Comparison of ENCODE assay signal across 19 cellular contexts in genomic region chr2:130910931-130911330, GRCh38.
"Had no signal": no experiment of that assay in that cellular context is flagged by ENCODE, and none has a peak within 500 bp of the region (broad histone marks: within the 10 kb centered on the region; RNA-seq: fewer than 3 reads in every experiment).

No MANE protein-coding gene starts in this region.

- H3K4me3 Mint-ChIP-seq: natural killer cell treated with Interleukin-12 subunit alpha and Interleukin-12 subunit beta and Interleukin-15 and Interleukin-18, amount 100 ng/mL, for 72 hours had no signal

- H3K27me3 ChIP-seq: thyroid gland, uterus had no signal

- H3K4me1 ChIP-seq: colonic mucosa, gastrocnemius medialis, heart right ventricle, left ventricle myocardium inferior, lower lobe of right lung, sigmoid colon, upper lobe of left lung, uterus had no signal

- H3K4me2 ChIP-seq: smooth muscle cell had no signal

- DNase-seq: colonic mucosa; dermis blood vessel endothelial cell; erythroblast; gastrocnemius medialis; heart right ventricle; hypothalamus; left cardiac atrium; left ventricle myocardium inferior; lower lobe of right lung; mesenchymal stem cell; midbrain; sigmoid colon; stimulated activated CD4-positive, alpha-beta T cell treated with anti-CD3 and anti-CD28 coated beads, Interleukin-2, amount 100 ng/mL, for 48 hours; stimulated activated naive CD4-positive, alpha-beta T cell treated with Interleukin-2 at 50 U/mL for 16 hours; uterus had no signal

- H3K36me3 Mint-ChIP-seq: natural killer cell treated with Interleukin-12 subunit alpha and Interleukin-12 subunit beta and Interleukin-15 and Interleukin-18, amount 100 ng/mL, for 72 hours had no signal

- H3K27ac ChIP-seq: colonic mucosa, gastrocnemius medialis, heart right ventricle, left ventricle myocardium inferior, lower lobe of right lung, sigmoid colon, upper lobe of left lung, uterus had no signal

- H3K4me3 ChIP-seq: colonic mucosa, gastrocnemius medialis, heart right ventricle, left ventricle myocardium inferior, lower lobe of right lung, sigmoid colon, smooth muscle cell, thyroid gland, upper lobe of left lung, uterus had no signal

- H3K9me3 ChIP-seq: colonic mucosa, gastrocnemius medialis, thyroid gland, uterus had no signal

- H3K27ac Mint-ChIP-seq: natural killer cell treated with Interleukin-12 subunit alpha and Interleukin-12 subunit beta and Interleukin-15 and Interleukin-18, amount 100 ng/mL, for 72 hours had no signal

- H3K9me3 Mint-ChIP-seq: natural killer cell treated with Interleukin-12 subunit alpha and Interleukin-12 subunit beta and Interleukin-15 and Interleukin-18, amount 100 ng/mL, for 72 hours had no signal

- ATAC-seq: gastrocnemius medialis, heart right ventricle, left cardiac atrium, lower lobe of right lung had no signal

- H3K36me3 ChIP-seq: colonic mucosa, gastrocnemius medialis, heart right ventricle, left ventricle myocardium inferior, lower lobe of right lung, sigmoid colon, thyroid gland, upper lobe of left lung, uterus had no signal
